Comparison of ENCODE assay signal across 11 cellular contexts in genomic region chr5:33631786-33632185, GRCh38.
DNase-seq lines count a peak whose midpoint lies in the region; ATAC-seq and TF ChIP-seq lines count a peak whose summit lies in the region.
"Had no signal": no experiment of that assay in that cellular context is flagged by ENCODE, and none has a peak within 500 bp of the region (broad histone marks: within the 10 kb centered on the region; RNA-seq: fewer than 3 reads in every experiment).

No MANE protein-coding gene starts in this region.

- DNase-seq in PC-3 (peak; percentile 25), ecto neural progenitor cell (ENCODE audit: low spot score) (no peak), T-helper 9 cell (no peak), SKM-1 treated with dmso at 0.1 percent for 144 hours (lab: John Stamatoyannopoulos, UW; ENCODE audit: unreplicated experiment) (no peak), foreskin keratinocyte (no peak)
- DNase-seq: activated CD8-positive, alpha-beta T cell treated with anti-CD3 and anti-CD28 coated beads for 36 hours; NCI-H1417 treated with DMSO at 0.1 percent for 48 hours had no signal

- H3K9ac ChIP-seq in BLaER1 (no peak overlapping the region), PC-3 (ENCODE audit: low read length) (no peak overlapping the region)

- H3K27ac ChIP-seq in BLaER1 = no peak overlapping the region
- H3K27ac ChIP-seq in PC-3 (ENCODE audit: low read length) = no peak overlapping the region
- H3K27ac ChIP-seq in foreskin keratinocyte = no peak overlapping the region

- H3K4me3 ChIP-seq in BLaER1 (no peak overlapping the region), PC-3 (ENCODE audit: low read length) (no peak overlapping the region)

- CTCF ChIA-PET in PC-3 (lab: Charles Lee) = no interaction called here

- H3K27me3 ChIP-seq in BLaER1 (no peaks in the 10 kb centered on the region), PC-3 (ENCODE audit: low read length) (no peaks in the 10 kb centered on the region), foreskin keratinocyte (no peaks in the 10 kb centered on the region)

- H4K20me1 ChIP-seq in BLaER1 = no peaks in the 10 kb centered on the region
- H4K20me1 ChIP-seq in PC-3 (ENCODE audit: low read length) = no peaks in the 10 kb centered on the region

- H3K9me3 ChIP-seq in BLaER1 (no peaks in the 10 kb centered on the region), PC-3 (ENCODE audit: low read length) (no peaks in the 10 kb centered on the region)

- no peaks in the 10 kb centered on the region for H3K79me2 ChIP-seq in PC-3 (ENCODE audit: low read length)

- H3K4me2 ChIP-seq in BLaER1 (peak overlapping the region; percentile 18), PC-3 (ENCODE audit: low read length) (no peak overlapping the region)

- H3K9me2 ChIP-seq in PC-3 (replicated peaks; ENCODE audit: low read length) = no peaks in the 10 kb centered on the region

- no peak for TF ChIP-seq CTCF in PC-3 (conservative IDR thresholded peaks at IDR 0.05; ENCODE audit: low read depth, low read length)
- TF ChIP-seq CTCF in foreskin keratinocyte (conservative IDR thresholded peaks at IDR 0.05) = no peak

- peak; percentile 84 for ATAC-seq in GM19328 (IDR thresholded peaks at IDR 0.05; ENCODE audit: unreplicated experiment)
- peak; percentile 95 for ATAC-seq in HG02885 (IDR thresholded peaks at IDR 0.05; ENCODE audit: poor library complexity, unreplicated experiment)
- no peak for ATAC-seq in PC-3
- no peak for ATAC-seq in foreskin keratinocyte
- ATAC-seq: activated CD8-positive, alpha-beta T cell treated with anti-CD3 and anti-CD28 coated beads for 36 hours; Right ventricle myocardium inferior had no signal

- no TSS peak for BruUV-seq in PC-3 (replicated peaks; lab: Mats Ljungman, UMichigan)

- H2AFZ ChIP-seq in PC-3 (ENCODE audit: low read length) = no peak overlapping the region

- intact Hi-C loops in PC-3 (cut with micrococcal nuclease) = no loop called here

- H3F3A ChIP-seq in PC-3 (ENCODE audit: low read length, unreplicated experiment) = no peaks in the 10 kb centered on the region

- POLR2A ChIA-PET in PC-3 (lab: Charles Lee; ENCODE audit: unreplicated experiment) = no interaction called here

- no peaks in the 10 kb centered on the region for H3K36me3 ChIP-seq in BLaER1
- H3K36me3 ChIP-seq in PC-3 (ENCODE audit: low read depth, low read length) = no peaks in the 10 kb centered on the region

- H3K4me1 ChIP-seq in BLaER1 (peaks cover 6% of the 10 kb centered on the region), PC-3 (ENCODE audit: insufficient read depth, low read length) (no peaks in the 10 kb centered on the region), foreskin keratinocyte (no peaks in the 10 kb centered on the region)

Comparison
In these comparisons a context has a peak if more than half of its experiments do, and no peak if none do; other contexts are left out.
1. ATAC-seq: peak in GM19328 (single experiment) and HG02885 (single experiment); none in PC-3 (single experiment) and foreskin keratinocyte (single experiment).